ENCODE assay signal across 14 cellular contexts in genomic region chr14:105858676-105859025, GRCh38.
DNase-seq lines count a peak whose midpoint lies in the region; ATAC-seq and TF ChIP-seq lines count a peak whose summit lies in the region.
"Had no signal": no experiment of that assay in that cellular context is flagged by ENCODE, and none has a peak within 500 bp of the region (broad histone marks: within the 10 kb centered on the region; RNA-seq: fewer than 3 reads in every experiment).

No MANE protein-coding gene starts in this region.

- H3K27me3 Mint-ChIP-seq in activated CD4-positive, alpha-beta memory T cell treated with anti-CD3 and anti-CD28 coated beads for 36 hours, result peaks cover 11% of the 10 kb centered on the region

- peak overlapping the region; percentile 66 for H3K4me3 Mint-ChIP-seq in activated CD4-positive, alpha-beta memory T cell treated with anti-CD3 and anti-CD28 coated beads for 36 hours

- H3K27me3 ChIP-seq in BLaER1 (no peaks in the 10 kb centered on the region), mesenchymal stem cell (ENCODE audit: control insufficient read depth in 1 of 2, insufficient read depth in 1 of 2, low read length in 2 of 2) (no peaks in the 10 kb centered on the region), esophagus muscularis mucosa (peaks cover 0 to 10% (median 0%) of the 10 kb centered on the region in 4 donors)
- H3K27me3 ChIP-seq: SJSA1 had no signal

- H3K36me3 Mint-ChIP-seq in activated CD4-positive, alpha-beta memory T cell treated with anti-CD3 and anti-CD28 coated beads for 36 hours, result no peaks in the 10 kb centered on the region

- H3K4me1 Mint-ChIP-seq in activated CD4-positive, alpha-beta memory T cell treated with anti-CD3 and anti-CD28 coated beads for 36 hours (ENCODE audit: low read depth), result peaks cover 59% of the 10 kb centered on the region

- TF ChIP-seq CTCF in GM10266 (IDR thresholded peaks at IDR 0.05; ENCODE audit: control insufficient read depth, insufficient read depth, low read depth, missing control alignments), result no peak
- TF ChIP-seq CTCF in esophagus muscularis mucosa (IDR thresholded peaks at IDR 0.05), result no peak

- no peak for TF ChIP-seq EP300 in esophagus muscularis mucosa (IDR thresholded peaks at IDR 0.05)

- 58% methylated on average over 4 of the region's 4 CpGs for WGBS in mesenchymal stem cell
- 89% methylated on average over 3 of the region's 4 CpGs for WGBS in esophagus muscularis mucosa

- H3K9me3 ChIP-seq in BLaER1 (no peaks in the 10 kb centered on the region; the same call in 1 of the 2 replicates), mesenchymal stem cell (ENCODE audit: control insufficient read depth, low read length) (no peaks in the 10 kb centered on the region), esophagus muscularis mucosa (no peaks in the 10 kb centered on the region)
- H3K9me3 ChIP-seq: stomach had no signal

- no peak overlapping the region for H4K8ac ChIP-seq in mesenchymal stem cell (ENCODE audit: low read length)

- no peaks in the 10 kb centered on the region for H3K79me1 ChIP-seq in mesenchymal stem cell (replicated peaks; ENCODE audit: low read length, poor library complexity, severe bottlenecking)

- CTCF ChIA-PET in activated CD4-positive, alpha-beta memory T cell treated with anti-CD3 and anti-CD28 coated beads for 36 hours (lab: Charles Lee), result interaction anchor here (0.5 to 1.8 kb wide), 2 partner anchors 88 to 554 kb away, joined by 3 to 5 read pairs; no protein-coding TSS in a partner anchor

- H3K23ac ChIP-seq in mesenchymal stem cell (ENCODE audit: low read length in 2 of 2), result no peak overlapping the region

- H3K27ac Mint-ChIP-seq in activated CD4-positive, alpha-beta memory T cell treated with anti-CD3 and anti-CD28 coated beads for 36 hours, result peak overlapping the region; percentile 86

- H3K4me1 ChIP-seq in BLaER1 (peaks cover 30% of the 10 kb centered on the region), mesenchymal stem cell (ENCODE audit: control insufficient read depth, insufficient read depth, low read depth, low read length) (peaks cover 3% of the 10 kb centered on the region), esophagus muscularis mucosa (no peaks in the 10 kb centered on the region)
- H3K4me1 ChIP-seq: parathyroid adenoma, SJSA1, stomach had no signal

- H3K9ac ChIP-seq in BLaER1, result peak overlapping the region; percentile 100
- H3K9ac ChIP-seq in mesenchymal stem cell (ENCODE audit: low read length), result no peak overlapping the region
- H3K9ac ChIP-seq: parathyroid adenoma had no signal

- peaks cover 52% of the 10 kb centered on the region for H4K20me1 ChIP-seq in BLaER1

- no peak overlapping the region for H2BK12ac ChIP-seq in mesenchymal stem cell (ENCODE audit: low read length in 2 of 2)

- no peak for ATAC-seq in GM21576 (IDR thresholded peaks at IDR 0.05; ENCODE audit: unreplicated experiment)

- peak overlapping the region; percentile 97 for H3K4me2 ChIP-seq in BLaER1
- no peak overlapping the region for H3K4me2 ChIP-seq in mesenchymal stem cell (ENCODE audit: low read length, poor library complexity, severe bottlenecking)

- no peak overlapping the region for H2AK5ac ChIP-seq in mesenchymal stem cell (ENCODE audit: low read length, severe bottlenecking)

- no peak overlapping the region for H2BK120ac ChIP-seq in mesenchymal stem cell (ENCODE audit: low read depth, low read length)

- peak overlapping the region; percentile 84 for H3K4me3 ChIP-seq in BLaER1
- H3K4me3 ChIP-seq in mesenchymal stem cell (ENCODE audit: insufficient read depth in 1 of 2, low read depth in 1 of 2, low read length in 2 of 2), result peak overlapping the region in 1 of 2 experiments; percentile 20
- no peak overlapping the region for H3K4me3 ChIP-seq in esophagus muscularis mucosa
- H3K4me3 ChIP-seq: SJSA1, stomach had no signal

- H3K36me3 ChIP-seq in BLaER1 (peaks cover 94% of the 10 kb centered on the region), mesenchymal stem cell (ENCODE audit: control insufficient read depth in 1 of 2, insufficient read depth in 2 of 2, low read depth in 1 of 2, low read length in 2 of 2) (no peaks in the 10 kb centered on the region), esophagus muscularis mucosa (no peaks in the 10 kb centered on the region)
- H3K36me3 ChIP-seq: SJSA1, stomach had no signal

- no peak overlapping the region for H2BK5ac ChIP-seq in mesenchymal stem cell (ENCODE audit: low read depth, low read length, poor library complexity, severe bottlenecking)

- no peak for TF ChIP-seq POLR2A in esophagus muscularis mucosa (IDR thresholded peaks at IDR 0.05; ENCODE audit: low read depth)

- intact Hi-C loops in activated CD4-positive, alpha-beta memory T cell treated with anti-CD3 and anti-CD28 coated beads for 36 hours (cut with micrococcal nuclease), result no loop called here
- intact Hi-C loops in esophagus muscularis mucosa (cut with DNase I), result no loop called here

- H3K14ac ChIP-seq in mesenchymal stem cell (ENCODE audit: low read length in 2 of 2), result no peak overlapping the region

- no peak overlapping the region for H2BK15ac ChIP-seq in mesenchymal stem cell (ENCODE audit: low read depth, poor library complexity, severe bottlenecking)

- H3K4ac ChIP-seq in mesenchymal stem cell (ENCODE audit: low read depth in 1 of 2, low read length in 2 of 2), result no peak overlapping the region

- DNase-seq in GM10266 (ENCODE audit: extremely low spot score) (peak; percentile 1), mesenchymal stem cell (no peak), DMS79 (lab: John Stamatoyannopoulos, UW) (no peak), esophagus muscularis mucosa (ENCODE audit: extremely low spot score) (no peak)
- DNase-seq in activated CD4-positive, alpha-beta memory T cell treated with anti-CD3 and anti-CD28 coated beads for 36 hours, result peak; percentile 24
- no peak for DNase-seq in stimulated activated naive CD4-positive, alpha-beta T cell (lab: John Stamatoyannopoulos, UW)
- DNase-seq: hippocampal formation, MV-4-11, NCI-H446 treated with DMSO at 0.1 percent for 48 hours, stomach had no signal

- H3K27ac ChIP-seq in BLaER1 (peak overlapping the region; percentile 100), mesenchymal stem cell (ENCODE audit: low read length, poor library complexity, severe bottlenecking) (no peak overlapping the region), esophagus muscularis mucosa (replicated peaks in 1 of 4) (no peak overlapping the region)
- H3K27ac ChIP-seq: parathyroid adenoma, SJSA1, stomach had no signal

- H2AFZ ChIP-seq in mesenchymal stem cell (ENCODE audit: low read depth, low read length), result no peak overlapping the region
- H2AFZ ChIP-seq: parathyroid adenoma had no signal

- H3K18ac ChIP-seq in mesenchymal stem cell (ENCODE audit: low read depth in 1 of 2, low read length in 2 of 2), result no peak overlapping the region

- POLR2A ChIA-PET in activated CD4-positive, alpha-beta memory T cell treated with anti-CD3 and anti-CD28 coated beads for 36 hours (lab: Charles Lee), result no interaction called here

- H4K91ac ChIP-seq in mesenchymal stem cell (ENCODE audit: low read length), result peak overlapping the region; percentile 56

- H3K9me3 Mint-ChIP-seq in activated CD4-positive, alpha-beta memory T cell treated with anti-CD3 and anti-CD28 coated beads for 36 hours, result no peaks in the 10 kb centered on the region

Comparison
In these comparisons a context has a peak if more than half of its experiments do, and no peak if none do; other contexts are left out.
1. DNase-seq: peak in GM10266 (single experiment) and activated CD4-positive, alpha-beta memory T cell treated with anti-CD3 and anti-CD28 coated beads for 36 hours (single experiment); none in mesenchymal stem cell (single experiment), stimulated activated naive CD4-positive, alpha-beta T cell (0 of 6), DMS79 (single experiment) and esophagus muscularis mucosa (single experiment).